Comparison of ENCODE assay signal across 15 cellular contexts in genomic region chr12:104566244-104566993, GRCh38.
DNase-seq lines count a peak whose midpoint lies in the region; ATAC-seq and TF ChIP-seq lines count a peak whose summit lies in the region.
"Had no signal": no experiment of that assay in that cellular context is flagged by ENCODE, and none has a peak within 500 bp of the region (broad histone marks: within the 10 kb centered on the region; RNA-seq: fewer than 3 reads in every experiment).

No MANE protein-coding gene starts in this region.

- H3K9me3 ChIP-seq in tibial artery = peaks cover 0 to 5% (median 0%) of the 10 kb centered on the region in 3 donors
- H3K9me3 ChIP-seq: HAP-1 had no signal

- peaks cover 0 to 9% (median 0%) of the 10 kb centered on the region in 4 donors for H3K4me1 ChIP-seq in tibial artery
- H3K4me1 ChIP-seq: HAP-1 had no signal

- no peaks in the 10 kb centered on the region for H3K36me3 ChIP-seq in tibial artery
- H3K36me3 ChIP-seq: HAP-1 had no signal

- peak overlapping the region in 1 of 2 donors; percentile 19 for H3K27ac ChIP-seq in tibial artery

- no peak for TF ChIP-seq CTCF in tibial artery (IDR thresholded peaks at IDR 0.05)

- no peak for ATAC-seq in effector memory CD8-positive, alpha-beta T cell (replicated peaks)
- ATAC-seq in stimulated activated naive B cell treated with anti-CD40 and anti-IgM and Interleukin-4, amounts not matched to agents 10 μg/mL and 1 μg/mL and 100 μg/mL, for 72 hours (replicated peaks) = no peak
- ATAC-seq: sciatic nerve had no signal

- peaks cover 64 to 75% of the 10 kb centered on the region in 2 donors for H3K4me1 Mint-ChIP-seq in effector memory CD8-positive, alpha-beta T cell (ENCODE audit: low read depth in 2 of 2)
- peaks cover 61 to 89% of the 10 kb centered on the region in 2 donors for H3K4me1 Mint-ChIP-seq in stimulated activated naive B cell treated with anti-CD40 and anti-IgM and Interleukin-4, amounts not matched to agents 10 μg/mL and 1 μg/mL and 100 μg/mL, for 72 hours

- peak; percentile 56 for DNase-seq in activated naive CD4-positive, alpha-beta T cell treated with Interleukin-2 at 50 U/mL for 16 hours
- no peak for DNase-seq in activated naive CD4-positive, alpha-beta T cell (lab: John Stamatoyannopoulos, UW)
- DNase-seq in activated CD4-positive, alpha-beta T cell treated with anti-CD3 and anti-CD28 coated beads, Interleukin-2, amount 50 U/mL, for 4 hours = peak; percentile 24 to 37
- DNase-seq in effector memory CD8-positive, alpha-beta T cell = no peak
- DNase-seq in stimulated activated naive B cell treated with anti-CD40 and anti-IgM and Interleukin-4, amounts not matched to agents 10 μg/mL and 1 μg/mL and 100 μg/mL, for 72 hours = no peak
- no peak for DNase-seq in HCEC 1CT
- DNase-seq in NCI-H2029 (lab: John Stamatoyannopoulos, UW) = no peak
- no peak for DNase-seq in tibial artery
- DNase-seq: aorta; effector CD4-positive, alpha-beta T cell; foreskin melanocyte; NCI-H1417 treated with DMSO at 0.1 percent for 48 hours; NCI-H526 treated with DMSO at 0.1 percent for 48 hours had no signal

- peaks cover 13% of the 10 kb centered on the region for H3K36me3 Mint-ChIP-seq in effector memory CD8-positive, alpha-beta T cell (ENCODE audit: insufficient read depth)
- H3K36me3 Mint-ChIP-seq in stimulated activated naive B cell treated with anti-CD40 and anti-IgM and Interleukin-4, amounts not matched to agents 10 μg/mL and 1 μg/mL and 100 μg/mL, for 72 hours = peaks cover 49 to 70% of the 10 kb centered on the region in 2 donors

- no peaks in the 10 kb centered on the region for H3K27me3 ChIP-seq in tibial artery

- H3K9me3 Mint-ChIP-seq in effector memory CD8-positive, alpha-beta T cell = no peaks in the 10 kb centered on the region
- peaks cover 15 to 16% of the 10 kb centered on the region in 2 donors for H3K9me3 Mint-ChIP-seq in stimulated activated naive B cell treated with anti-CD40 and anti-IgM and Interleukin-4, amounts not matched to agents 10 μg/mL and 1 μg/mL and 100 μg/mL, for 72 hours

- H3K27me3 Mint-ChIP-seq in effector memory CD8-positive, alpha-beta T cell = no peaks in the 10 kb centered on the region
- H3K27me3 Mint-ChIP-seq in stimulated activated naive B cell treated with anti-CD40 and anti-IgM and Interleukin-4, amounts not matched to agents 10 μg/mL and 1 μg/mL and 100 μg/mL, for 72 hours = no peaks in the 10 kb centered on the region

- intact Hi-C loops in tibial artery (cut with DNase I; ENCODE audit: low total_unique reads) = no loop called here

- H3K4me3 Mint-ChIP-seq in effector memory CD8-positive, alpha-beta T cell = no peak overlapping the region
- no peak overlapping the region for H3K4me3 Mint-ChIP-seq in stimulated activated naive B cell treated with anti-CD40 and anti-IgM and Interleukin-4, amounts not matched to agents 10 μg/mL and 1 μg/mL and 100 μg/mL, for 72 hours

- peak overlapping the region; percentile 79 to 85 for H3K27ac Mint-ChIP-seq in effector memory CD8-positive, alpha-beta T cell
- peak overlapping the region; percentile 10 for H3K27ac Mint-ChIP-seq in stimulated activated naive B cell treated with anti-CD40 and anti-IgM and Interleukin-4, amounts not matched to agents 10 μg/mL and 1 μg/mL and 100 μg/mL, for 72 hours

- H3K4me3 ChIP-seq in tibial artery = no peak overlapping the region
- H3K4me3 ChIP-seq: HAP-1 had no signal

Comparison
In these comparisons a context has a peak if more than half of its experiments do, and no peak if none do; other contexts are left out.
1. DNase-seq: peak in activated naive CD4-positive, alpha-beta T cell treated with Interleukin-2 at 50 U/mL for 16 hours (single experiment) and activated CD4-positive, alpha-beta T cell treated with anti-CD3 and anti-CD28 coated beads, Interleukin-2, amount 50 U/mL, for 4 hours (2 of 2); none in activated naive CD4-positive, alpha-beta T cell (0 of 4), effector memory CD8-positive, alpha-beta T cell (0 of 3), stimulated activated naive B cell treated with anti-CD40 and anti-IgM and Interleukin-4, amounts not matched to agents 10 μg/mL and 1 μg/mL and 100 μg/mL, for 72 hours (single experiment), HCEC 1CT (single experiment), NCI-H2029 (single experiment) and tibial artery (0 of 2).